Comparison of ENCODE assay signal across 11 cellular contexts in the genomic region with DNA sequence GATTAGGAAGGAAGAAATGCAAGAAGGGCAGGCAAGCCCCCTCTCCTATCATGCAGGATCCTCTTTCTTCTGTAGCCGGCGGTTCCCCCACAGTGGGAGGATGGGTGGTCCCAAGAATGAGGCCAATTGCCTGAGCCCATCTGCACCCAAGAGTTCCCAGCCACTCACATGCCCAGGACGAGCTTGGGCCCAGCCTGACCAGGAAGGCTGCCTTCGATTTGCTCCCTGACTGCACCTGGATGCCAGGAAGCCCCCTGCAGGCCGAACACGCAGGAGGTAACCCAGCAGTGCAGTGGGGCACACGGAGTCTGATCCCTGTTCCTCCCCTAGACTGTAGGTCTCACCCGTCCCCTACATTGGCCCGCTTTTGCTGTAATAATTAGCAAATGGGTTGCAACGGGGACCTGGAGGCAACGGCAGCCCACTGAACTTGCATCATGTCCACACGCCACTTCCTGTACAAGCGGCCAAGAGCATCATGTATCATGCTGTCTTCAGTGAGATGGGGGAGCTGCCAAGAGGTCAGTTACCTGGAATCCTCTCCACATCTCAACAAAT.
A peak's percentile ranks its signal among the peaks of the same experiment; 100 is the strongest.
DNase-seq lines count a peak whose midpoint lies in the region; ATAC-seq, FAIRE-seq and TF ChIP-seq lines count a peak whose summit lies in the region.
"Had no signal": no experiment of that assay in that cellular context is flagged by ENCODE, and none has a peak within 500 bp of the region (broad histone marks: within the 10 kb centered on the region; RNA-seq: fewer than 3 reads in every experiment).

No MANE protein-coding gene starts in this region.

- no peaks in the 10 kb centered on the region for H3K9me3 ChIP-seq in K562 (replicated peaks; ENCODE audit: control insufficient read depth, insufficient read depth, low read depth, low read length)
- H3K9me3 ChIP-seq: thyroid gland had no signal

- H2AFZ ChIP-seq in ACC112 (ENCODE audit: low read length, unreplicated experiment) = peak overlapping the region; percentile 79
- no peak overlapping the region for H2AFZ ChIP-seq in K562 (ENCODE audit: low read depth, low read length)

- no peak overlapping the region for H3K4me2 ChIP-seq in K562 (ENCODE audit: insufficient read depth, low read length)

- POLR2A ChIA-PET in K562 (lab: Yijun Ruan, JAX) = interaction anchor here (0.6 to 1.1 kb wide), 4 partner anchors 13 to 168 kb away, joined by 3 read pairs; no protein-coding TSS in a partner anchor

- TF ChIP-seq POLR2A in K562 (conservative IDR thresholded peaks at IDR 0.05) = no peak
- TF ChIP-seq POLR2A in GM12891 (IDR thresholded peaks at IDR 0.05; ENCODE audit: low read depth, low read length) = no peak

- H3K27me3 ChIP-seq in ACC112 (ENCODE audit: insufficient read depth, low read length) (no peaks in the 10 kb centered on the region), HL-60 (ENCODE audit: insufficient read depth, poor library complexity, severe bottlenecking) (no peaks in the 10 kb centered on the region), K562 (ENCODE audit: control insufficient read depth in 2 of 2, insufficient read depth in 2 of 2, low read length in 2 of 2) (peaks cover 0 to under 1% of the 10 kb centered on the region in 2 experiments; a peak in 1 of 5 replicates)
- H3K27me3 ChIP-seq: thyroid gland had no signal

- BruUV-seq in K562 (replicated peaks; lab: Mats Ljungman, UMichigan) = no TSS peak

- ATAC-seq in K562 = no peak

- no peak for TF ChIP-seq RAD21 in K562 (CRISPR knock-in tag; conservative IDR thresholded peaks at IDR 0.05 in 1 of 2, IDR thresholded peaks at IDR 0.05 in 1 of 2)

- H3K79me2 ChIP-seq in ACC112 (ENCODE audit: control insufficient read depth, insufficient read depth, low read length, unreplicated experiment) (no peaks in the 10 kb centered on the region), K562 (ENCODE audit: control insufficient read depth, insufficient read depth, low read length) (no peaks in the 10 kb centered on the region)

- H3K27ac ChIP-seq in ACC112 (ENCODE audit: low read depth, low read length) (peak overlapping the region; percentile 75), HL-60 (replicated peaks) (peak overlapping the region; percentile 24), K562 (ENCODE audit: extremely low read depth, low read depth, low read length) (no peak overlapping the region)
- H3K27ac ChIP-seq: thyroid gland had no signal

- no peak overlapping the region; a peak in 1 of 4 replicates for H3K9ac ChIP-seq in K562 (ENCODE audit: insufficient read depth in 1 of 2, low read depth in 2 of 2, low read length in 2 of 2)

- H3K4me1 ChIP-seq in ACC112 (ENCODE audit: control insufficient read depth, insufficient read depth, low read length, unreplicated experiment) (peaks cover 11% of the 10 kb centered on the region), K562 (replicated peaks in 1 of 2; ENCODE audit: control insufficient read depth in 2 of 2, insufficient read depth in 2 of 2, low read length in 2 of 2) (peaks cover 11 to 33% of the 10 kb centered on the region in 2 experiments)

- no peak for TF ChIP-seq CTCF in HL-60 (IDR thresholded peaks at IDR 0.05; ENCODE audit: insufficient read depth, low read length)
- peak in 1 of 3 experiments; percentile 33; a peak in 1 of 6 replicates for TF ChIP-seq CTCF in K562 (IDR thresholded peaks at IDR 0.05 in 2 of 3, conservative IDR thresholded peaks at IDR 0.05 in 1 of 3; ENCODE audit: insufficient read depth in 2 of 3, low read depth in 1 of 3, low read length in 3 of 3)

- WGBS in K562 (ENCODE audit: insufficient coverage, low coverage, missing lambda C conversion rate) = 70% methylated on average over 12 of the region's 13 CpGs

- CTCF ChIA-PET in K562 (lab: Yijun Ruan, JAX; ENCODE audit: low intra/inter-chr PET ratio) = no interaction called here

- TF ChIP-seq EP300 in K562 (IDR thresholded peaks at IDR 0.05; ENCODE audit: low read length) = no peak

- H3K4me3 ChIP-seq in ACC112 (ENCODE audit: low read depth, low read length) (peak overlapping the region; percentile 63; the same call in 1 of the 2 replicates), HL-60 (replicated peaks; ENCODE audit: insufficient read depth, low read length) (no peak overlapping the region), K562 (no peak overlapping the region)
- H3K4me3 ChIP-seq: lung had no signal

- in situ Hi-C loops in K562 (cut with MboI) = no loop called here

- FAIRE-seq in K562 (lab: Jason Lieb, UNC) = no peak
- no peak for FAIRE-seq in GM12891 (lab: Jason Lieb, UNC)
- no peak for FAIRE-seq in GM19239 (lab: Jason Lieb, UNC)

- H3K9me1 ChIP-seq in K562 (ENCODE audit: control insufficient read depth, insufficient read depth, low read length) = no peaks in the 10 kb centered on the region

- H3K36me3 ChIP-seq in ACC112 (ENCODE audit: insufficient read depth, low read length) (no peaks in the 10 kb centered on the region), K562 (ENCODE audit: control insufficient read depth, insufficient read depth, low read length) (peaks cover 16% of the 10 kb centered on the region)

- peak; percentile 18 to 46 for DNase-seq in HL-60 (ENCODE audit: low read depth in 1 of 2, low spot score in 1 of 2)
- DNase-seq in K562 (ENCODE audit: extremely low read depth in 1 of 4, low spot score in 3 of 4) = no peak
- peak; percentile 86 for DNase-seq in mesenteric fat pad (ENCODE audit: low spot score)
- no peak for DNase-seq in GM12891 (ENCODE audit: insufficient read length, low spot score)
- no peak for DNase-seq in stimulated activated naive CD4-positive, alpha-beta T cell (lab: John Stamatoyannopoulos, UW)
- no peak for DNase-seq in NCI-H1417 (lab: John Stamatoyannopoulos, UW)
- no peak for DNase-seq in GM19239 (ENCODE audit: insufficient read length, low spot score)
- DNase-seq: GDM1 had no signal

- peaks cover 3% of the 10 kb centered on the region; the same call in 1 of the 2 replicates for H4K20me1 ChIP-seq in K562 (replicated peaks; ENCODE audit: control insufficient read depth, insufficient read depth, low read length)

- intact Hi-C loops in K562 (cut with micrococcal nuclease) = loop anchor here (2.0 to 10.0 kb wide), 2 partner anchors 67 to 157 kb away; a partner anchor contains a TSS

TF ChIP-seq in K562, 482 proteins besides CTCF, POLR2A, EP300 and RAD21:
- TF ChIP-seq CXXC5 (CRISPR knock-in tag; IDR thresholded peaks at IDR 0.05) (0 out of 2 replicates have a peak, but pooled peaks have one; percentile 4), POLR2G (IDR thresholded peaks at IDR 0.05; ENCODE audit: low read depth, low read length) (peak; percentile 69), HDAC2 (IDR thresholded peaks at IDR 0.05) (no peak), GABPB1 (CRISPR knock-in tag; IDR thresholded peaks at IDR 0.05) (0 out of 2 replicates have a peak, but pooled peaks have one; percentile 29), GABPA (tag; conservative IDR thresholded peaks at IDR 0.05; ENCODE audit: low read depth) (peak; percentile 34; the same call in 1 of the 2 replicates), ZNF76 (CRISPR knock-in tag; IDR thresholded peaks at IDR 0.05; ENCODE audit: borderline replicate concordance) (no peak)

TF ChIP-seq in GM12891, 5 proteins besides CTCF, POLR2A, EP300 and RAD21:
- TF ChIP-seq TAF1 (IDR thresholded peaks at IDR 0.05; ENCODE audit: low read depth, low read length) = no peak
- TF ChIP-seq POLR2AphosphoS5 (IDR thresholded peaks at IDR 0.05; ENCODE audit: low read depth, low read length) = no peak
- no peak for TF ChIP-seq SPI1 (IDR thresholded peaks at IDR 0.05; ENCODE audit: low read depth, low read length)
- TF ChIP-seq PAX5 (IDR thresholded peaks at IDR 0.05; ENCODE audit: insufficient read depth, low read length, severe bottlenecking) = no peak
- no peak for TF ChIP-seq POU2F2 (IDR thresholded peaks at IDR 0.05; ENCODE audit: low read depth, low read length)

Comparison
In these comparisons a context has a peak if more than half of its experiments do, and no peak if none do; other contexts are left out.
1. DNase-seq: peak in HL-60 (2 of 2) and mesenteric fat pad (single experiment); none in K562 (0 of 4), GM12891 (single experiment), stimulated activated naive CD4-positive, alpha-beta T cell (0 of 6), NCI-H1417 (0 of 3) and GM19239 (single experiment).